In genomic region chr5:7850241-7850532, GRCh38 we compare ENCODE assay signal across 10 cellular contexts. TPM values are rescaled to one million over a fixed set of nuclear protein-coding genes. Genes with fewer than 3 reads are reported as not detected.
DNase-seq lines count a peak whose midpoint lies in the region; ATAC-seq and TF ChIP-seq lines count a peak whose summit lies in the region.
"Had no signal": no experiment of that assay in that cellular context is flagged by ENCODE, and none has a peak within 500 bp of the region (broad histone marks: within the 10 kb centered on the region; RNA-seq: fewer than 3 reads in every experiment).

No MANE protein-coding gene starts in this region.

- POLR2A ChIA-PET in activated CD4-positive, alpha-beta T cell treated with anti-CD3 and anti-CD28 coated beads for 36 hours (lab: Charles Lee) = no interaction called here

- no peak overlapping the region for H3K27ac Mint-ChIP-seq in activated CD4-positive, alpha-beta T cell treated with anti-CD3 and anti-CD28 coated beads for 36 hours
- no peak overlapping the region for H3K27ac Mint-ChIP-seq in chondrocyte (ENCODE audit: unreplicated experiment)

- H3K4me3 ChIP-seq in lower lobe of right lung (peak overlapping the region; percentile 60), thoracic aorta (peak overlapping the region; percentile 75), MM.1S (ENCODE audit: low read length) (no peak overlapping the region)
- H3K4me3 ChIP-seq: BLaER1 treated with 17β-estradiol and CSF1 and Interleukin-3, amounts not matched to agents 10 nM and 100 nM had no signal

- no peak overlapping the region for H3K27ac ChIP-seq in lower lobe of right lung
- no peak overlapping the region for H3K27ac ChIP-seq in thoracic aorta
- no peak overlapping the region for H3K27ac ChIP-seq in MM.1S (ENCODE audit: low read length)
- H3K27ac ChIP-seq: BLaER1 treated with 17β-estradiol and CSF1 and Interleukin-3, amounts not matched to agents 10 nM and 100 nM had no signal

- intact Hi-C loops in activated CD4-positive, alpha-beta T cell treated with anti-CD3 and anti-CD28 coated beads for 36 hours (cut with DNase I, micrococcal nuclease) = loop anchor here in 1 of 2 experiments (2.0 kb wide), 1 partner anchor 19 kb away; the partner anchor contains the start of genes FASTKD3 and MTRR
- intact Hi-C loops in lower lobe of right lung (cut with DNase I) = no loop called here

- no peak for ATAC-seq in activated CD4-positive, alpha-beta T cell treated with anti-CD3 and anti-CD28 coated beads for 36 hours
- ATAC-seq in lower lobe of right lung (peak; percentile 37 to 39), thoracic aorta (ENCODE audit: insufficient number of reproducible peaks, low FRiP score, low read depth) (no peak), GM18870 (IDR thresholded peaks at IDR 0.05; ENCODE audit: unreplicated experiment) (no peak)

- H3K79me2 ChIP-seq in MM.1S (ENCODE audit: low read length) = no peaks in the 10 kb centered on the region

- no peak overlapping the region for H2AFZ ChIP-seq in MM.1S (ENCODE audit: low read length)

- no peak overlapping the region for H3K4me2 ChIP-seq in MM.1S (ENCODE audit: low read depth, low read length)
- H3K4me2 ChIP-seq: BLaER1 treated with 17β-estradiol and CSF1 and Interleukin-3, amounts not matched to agents 10 nM and 100 nM had no signal

- no peaks in the 10 kb centered on the region for H3K9me2 ChIP-seq in MM.1S (replicated peaks; ENCODE audit: insufficient read depth, low read length)

- no peaks in the 10 kb centered on the region for H3K9me3 ChIP-seq in lower lobe of right lung
- H3K9me3 ChIP-seq in thoracic aorta = no peaks in the 10 kb centered on the region
- no peaks in the 10 kb centered on the region for H3K9me3 ChIP-seq in MM.1S (replicated peaks; ENCODE audit: insufficient read depth, low read length)

- peaks cover 25% of the 10 kb centered on the region for H3K4me1 ChIP-seq in lower lobe of right lung
- peaks cover 5 to 16% of the 10 kb centered on the region in 2 donors for H3K4me1 ChIP-seq in thoracic aorta (ENCODE audit: control insufficient read depth in 1 of 2, low read depth in 2 of 2)
- no peaks in the 10 kb centered on the region for H3K4me1 ChIP-seq in MM.1S (ENCODE audit: low read length)

- peak overlapping the region; percentile 66 for H3K4me3 Mint-ChIP-seq in activated CD4-positive, alpha-beta T cell treated with anti-CD3 and anti-CD28 coated beads for 36 hours
- peak overlapping the region; percentile 74 for H3K4me3 Mint-ChIP-seq in chondrocyte (ENCODE audit: unreplicated experiment)

- DNase-seq in activated CD4-positive, alpha-beta T cell treated with anti-CD3 and anti-CD28 coated beads for 36 hours = no peak
- DNase-seq in activated CD4-positive, alpha-beta T cell treated with anti-CD3 and anti-CD28 coated beads for 1 hour = no peak
- no peak for DNase-seq in chondrocyte (ENCODE audit: low spot score)
- DNase-seq in lower lobe of right lung = no peak
- no peak for DNase-seq in thoracic aorta (ENCODE audit: low spot score)
- no peak for DNase-seq in MM.1S
- no peak for DNase-seq in HuH-7.5 (ENCODE audit: low spot score)

- no peak overlapping the region for H3K9ac ChIP-seq in MM.1S (ENCODE audit: low read length)
- H3K9ac ChIP-seq: BLaER1 treated with 17β-estradiol and CSF1 and Interleukin-3, amounts not matched to agents 10 nM and 100 nM had no signal

- peaks cover 18% of the 10 kb centered on the region for H3K4me1 Mint-ChIP-seq in activated CD4-positive, alpha-beta T cell treated with anti-CD3 and anti-CD28 coated beads for 36 hours
- peaks cover 11% of the 10 kb centered on the region for H3K4me1 Mint-ChIP-seq in chondrocyte (ENCODE audit: low read depth)

- peaks cover 22% of the 10 kb centered on the region for H3K27me3 ChIP-seq in lower lobe of right lung (ENCODE audit: low read depth)
- H3K27me3 ChIP-seq in thoracic aorta (replicated peaks; ENCODE audit: insufficient read depth) = no peaks in the 10 kb centered on the region
- H3K27me3 ChIP-seq in MM.1S (replicated peaks; ENCODE audit: insufficient read depth, low read length) = no peaks in the 10 kb centered on the region

- H3K9me3 Mint-ChIP-seq in activated CD4-positive, alpha-beta T cell treated with anti-CD3 and anti-CD28 coated beads for 36 hours (ENCODE audit: low read depth) = peaks cover 2% of the 10 kb centered on the region
- no peaks in the 10 kb centered on the region for H3K9me3 Mint-ChIP-seq in chondrocyte (ENCODE audit: low read depth)

- H3K36me3 Mint-ChIP-seq in activated CD4-positive, alpha-beta T cell treated with anti-CD3 and anti-CD28 coated beads for 36 hours (ENCODE audit: low read depth) = no peaks in the 10 kb centered on the region
- no peaks in the 10 kb centered on the region for H3K36me3 Mint-ChIP-seq in chondrocyte (ENCODE audit: low read depth)

- TF ChIP-seq CTCF in chondrocyte (IDR thresholded peaks at IDR 0.05) (no peak), lower lobe of right lung (IDR thresholded peaks at IDR 0.05) (no peak), thoracic aorta (IDR thresholded peaks at IDR 0.05) (no peak), MM.1S (IDR thresholded peaks at IDR 0.05; ENCODE audit: low read length) (no peak)

- H3K36me3 ChIP-seq in lower lobe of right lung (no peaks in the 10 kb centered on the region), thoracic aorta (no peaks in the 10 kb centered on the region), MM.1S (replicated peaks; ENCODE audit: insufficient read depth, low read length) (no peaks in the 10 kb centered on the region)
- H3K36me3 ChIP-seq: BLaER1 treated with 17β-estradiol and CSF1 and Interleukin-3, amounts not matched to agents 10 nM and 100 nM had no signal

- H3K27me3 Mint-ChIP-seq in activated CD4-positive, alpha-beta T cell treated with anti-CD3 and anti-CD28 coated beads for 36 hours = peaks cover 16% of the 10 kb centered on the region
- peaks cover 9% of the 10 kb centered on the region for H3K27me3 Mint-ChIP-seq in chondrocyte (ENCODE audit: low read depth)

- CTCF ChIA-PET in activated CD4-positive, alpha-beta T cell treated with anti-CD3 and anti-CD28 coated beads for 36 hours (lab: Charles Lee) = interaction anchor here (0.9 kb wide), 1 partner anchor 10 kb away, joined by 3 read pairs; no protein-coding TSS in a partner anchor

- no peaks in the 10 kb centered on the region for H3F3A ChIP-seq in MM.1S (ENCODE audit: insufficient read depth, low read length)

- H4K20me1 ChIP-seq in MM.1S (ENCODE audit: insufficient read depth, low read length) = no peaks in the 10 kb centered on the region
- H4K20me1 ChIP-seq: BLaER1 treated with 17β-estradiol and CSF1 and Interleukin-3, amounts not matched to agents 10 nM and 100 nM had no signal

RNA-seq across cellular contexts. Expression of gene CFAP90, which starts 0.7 kb away (rescaled TPM):
- not detected for total RNA-seq in activated CD4-positive, alpha-beta T cell treated with anti-CD3 and anti-CD28 coated beads for 36 hours
- 0.27 to 0.36 TPM in 2 of 3 replicates, not detected in the other for total RNA-seq in chondrocyte
- total RNA-seq in lower lobe of right lung = 10.7 TPM
- total RNA-seq in thoracic aorta = not detected
- total RNA-seq: activated CD8-positive, alpha-beta memory T cell treated with anti-CD3 and anti-CD28 coated beads for 36 hours had no signal

RNA-seq across cellular contexts. Expression of gene FASTKD3, which starts 18.6 kb away (rescaled TPM):
- 1 to 10 TPM; 9.2 to 9.6 TPM for total RNA-seq in activated CD4-positive, alpha-beta T cell treated with anti-CD3 and anti-CD28 coated beads for 36 hours
- total RNA-seq in chondrocyte = 6.9 to 10.2 TPM (median 9.2 TPM) in 3 replicates
- 9.4 TPM for total RNA-seq in lower lobe of right lung
- total RNA-seq in thoracic aorta = 10 to 100 TPM in 1 of 2 donors, 1 to 10 TPM in 1; 7.3 to 13.1 TPM

RNA-seq across cellular contexts. Expression of gene MTRR, which starts 18.8 kb away (rescaled TPM):
- total RNA-seq in activated CD4-positive, alpha-beta T cell treated with anti-CD3 and anti-CD28 coated beads for 36 hours = 10 to 100 TPM; 49.3 to 52.9 TPM
- total RNA-seq in chondrocyte (27.4 to 37.2 TPM (median 28.4 TPM) in 3 replicates), lower lobe of right lung (92.9 TPM), thoracic aorta (10 to 100 TPM; 30.5 to 51.9 TPM)

Comparison
In these comparisons a context has a peak if more than half of its experiments do, and no peak if none do; other contexts are left out.
1. ATAC-seq: peak in lower lobe of right lung (2 of 2); none in activated CD4-positive, alpha-beta T cell treated with anti-CD3 and anti-CD28 coated beads for 36 hours (single experiment), thoracic aorta (single experiment) and GM18870 (single experiment).